1 cellular context compared by ENCODE assay signal in genomic region chr11:69027704-69028372, GRCh38.
TF ChIP-seq lines count a peak whose summit lies in the region.

No MANE protein-coding gene starts in this region.

TF ChIP-seq in HepG2, 621 proteins besides CTCF, POLR2A, EP300 and RAD21 (continued from another document and continues in another):
- TF ChIP-seq ELK4 (CRISPR knock-in tag; IDR thresholded peaks at IDR 0.05; ENCODE audit: borderline replicate concordance): no peak
- no peak for TF ChIP-seq ZFP36L2 (CRISPR knock-in tag; IDR thresholded peaks at IDR 0.05)
- TF ChIP-seq, protein P1, sequence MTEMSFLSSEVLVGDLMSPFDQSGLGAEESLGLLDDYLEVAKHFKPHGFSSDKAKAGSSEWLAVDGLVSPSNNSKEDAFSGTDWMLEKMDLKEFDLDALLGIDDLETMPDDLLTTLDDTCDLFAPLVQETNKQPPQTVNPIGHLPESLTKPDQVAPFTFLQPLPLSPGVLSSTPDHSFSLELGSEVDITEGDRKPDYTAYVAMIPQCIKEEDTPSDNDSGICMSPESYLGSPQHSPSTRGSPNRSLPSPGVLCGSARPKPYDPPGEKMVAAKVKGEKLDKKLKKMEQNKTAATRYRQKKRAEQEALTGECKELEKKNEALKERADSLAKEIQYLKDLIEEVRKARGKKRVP (CRISPR knock-in tag; IDR thresholded peaks at IDR 0.05): peak in 1 of 2 experiments; percentile 72; a peak in 2 of 4 replicates
- TF ChIP-seq, protein P2, sequence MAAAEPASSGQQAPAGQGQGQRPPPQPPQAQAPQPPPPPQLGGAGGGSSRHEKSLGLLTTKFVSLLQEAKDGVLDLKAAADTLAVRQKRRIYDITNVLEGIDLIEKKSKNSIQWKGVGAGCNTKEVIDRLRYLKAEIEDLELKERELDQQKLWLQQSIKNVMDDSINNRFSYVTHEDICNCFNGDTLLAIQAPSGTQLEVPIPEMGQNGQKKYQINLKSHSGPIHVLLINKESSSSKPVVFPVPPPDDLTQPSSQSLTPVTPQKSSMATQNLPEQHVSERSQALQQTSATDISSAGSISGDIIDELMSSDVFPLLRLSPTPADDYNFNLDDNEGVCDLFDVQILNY (CRISPR knock-in tag; conservative IDR thresholded peaks at IDR 0.05): no peak
- TF ChIP-seq, protein P3, sequence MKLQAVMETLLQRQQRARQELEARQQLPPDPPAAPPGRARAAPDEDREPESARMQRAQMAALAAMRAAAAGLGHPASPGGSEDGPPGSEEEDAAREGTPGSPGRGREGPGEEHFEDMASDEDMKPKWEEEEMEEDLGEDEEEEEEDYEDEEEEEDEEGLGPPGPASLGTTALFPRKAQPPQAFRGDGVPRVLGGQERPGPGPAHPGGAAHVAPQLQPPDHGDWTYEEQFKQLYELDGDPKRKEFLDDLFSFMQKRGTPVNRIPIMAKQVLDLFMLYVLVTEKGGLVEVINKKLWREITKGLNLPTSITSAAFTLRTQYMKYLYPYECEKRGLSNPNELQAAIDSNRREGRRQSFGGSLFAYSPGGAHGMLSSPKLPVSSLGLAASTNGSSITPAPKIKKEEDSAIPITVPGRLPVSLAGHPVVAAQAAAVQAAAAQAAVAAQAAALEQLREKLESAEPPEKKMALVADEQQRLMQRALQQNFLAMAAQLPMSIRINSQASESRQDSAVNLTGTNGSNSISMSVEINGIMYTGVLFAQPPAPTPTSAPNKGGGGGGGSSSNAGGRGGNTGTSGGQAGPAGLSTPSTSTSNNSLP (IDR thresholded peaks at IDR 0.05; ENCODE audit: low read depth, low read length): no peak
- TF ChIP-seq ZMYM2 (CRISPR knock-in tag; IDR thresholded peaks at IDR 0.05): no peak
- no peak for TF ChIP-seq ZNF749 (CRISPR knock-in tag; IDR thresholded peaks at IDR 0.05; ENCODE audit: borderline replicate concordance)
- TF ChIP-seq ETV5 (CRISPR knock-in tag; IDR thresholded peaks at IDR 0.05; ENCODE audit: borderline replicate concordance): 0 out of 2 replicates have a peak, but pooled peaks have one; percentile 24
- TF ChIP-seq HNF4A (CRISPR knock-in tag; IDR thresholded peaks at IDR 0.05): peak; percentile 21; the same call in 1 of the 2 replicates
- TF ChIP-seq TEAD3 (CRISPR knock-in tag; optimal IDR thresholded peaks at IDR 0.05; ENCODE audit: borderline replicate concordance): no peak
- peak; percentile 26; the same call in 1 of the 2 replicates for TF ChIP-seq TFE3 (CRISPR knock-in tag; IDR thresholded peaks at IDR 0.05)
- TF ChIP-seq SALL1 (CRISPR knock-in tag; IDR thresholded peaks at IDR 0.05): peak; percentile 45; the same call in 1 of the 2 replicates
- no peak for TF ChIP-seq GABPB1 (CRISPR knock-in tag; IDR thresholded peaks at IDR 0.05)
- no peak for TF ChIP-seq FOXA1 (IDR thresholded peaks at IDR 0.05)
- peak; percentile 59; the same call in 1 of the 2 replicates for TF ChIP-seq FOXA1 (CRISPR knock-in tag; IDR thresholded peaks at IDR 0.05)
- no peak for TF ChIP-seq ZNF256 (CRISPR knock-in tag; conservative IDR thresholded peaks at IDR 0.05)
- TF ChIP-seq THYN1 (CRISPR knock-in tag; IDR thresholded peaks at IDR 0.05; ENCODE audit: borderline replicate concordance, low read depth): no peak
- no peak for TF ChIP-seq CAMTA2 (CRISPR knock-in tag; IDR thresholded peaks at IDR 0.05; ENCODE audit: borderline replicate concordance)
- TF ChIP-seq LCORL (IDR thresholded peaks at IDR 0.05): no peak
- 0 out of 2 replicates have a peak, but pooled peaks have one; percentile 44 for TF ChIP-seq LCORL (CRISPR knock-in tag; IDR thresholded peaks at IDR 0.05)
- no peak for TF ChIP-seq MEIS2 (CRISPR knock-in tag; IDR thresholded peaks at IDR 0.05)
- no peak for TF ChIP-seq KLF13 (CRISPR knock-in tag; IDR thresholded peaks at IDR 0.05)
- TF ChIP-seq SPEN (CRISPR knock-in tag; IDR thresholded peaks at IDR 0.05; ENCODE audit: low read depth): no peak
- no peak for TF ChIP-seq ZNF850 (CRISPR knock-in tag; conservative IDR thresholded peaks at IDR 0.05)
- TF ChIP-seq RORA (CRISPR knock-in tag; IDR thresholded peaks at IDR 0.05): no peak
- TF ChIP-seq SP5 (CRISPR knock-in tag; IDR thresholded peaks at IDR 0.05; ENCODE audit: borderline replicate concordance, low read depth): no peak
- no peak for TF ChIP-seq ZBTB3 (CRISPR knock-in tag; IDR thresholded peaks at IDR 0.05; ENCODE audit: borderline replicate concordance, low read depth)
- TF ChIP-seq ZFP62 (CRISPR knock-in tag; IDR thresholded peaks at IDR 0.05): no peak
- TF ChIP-seq, protein P4, sequence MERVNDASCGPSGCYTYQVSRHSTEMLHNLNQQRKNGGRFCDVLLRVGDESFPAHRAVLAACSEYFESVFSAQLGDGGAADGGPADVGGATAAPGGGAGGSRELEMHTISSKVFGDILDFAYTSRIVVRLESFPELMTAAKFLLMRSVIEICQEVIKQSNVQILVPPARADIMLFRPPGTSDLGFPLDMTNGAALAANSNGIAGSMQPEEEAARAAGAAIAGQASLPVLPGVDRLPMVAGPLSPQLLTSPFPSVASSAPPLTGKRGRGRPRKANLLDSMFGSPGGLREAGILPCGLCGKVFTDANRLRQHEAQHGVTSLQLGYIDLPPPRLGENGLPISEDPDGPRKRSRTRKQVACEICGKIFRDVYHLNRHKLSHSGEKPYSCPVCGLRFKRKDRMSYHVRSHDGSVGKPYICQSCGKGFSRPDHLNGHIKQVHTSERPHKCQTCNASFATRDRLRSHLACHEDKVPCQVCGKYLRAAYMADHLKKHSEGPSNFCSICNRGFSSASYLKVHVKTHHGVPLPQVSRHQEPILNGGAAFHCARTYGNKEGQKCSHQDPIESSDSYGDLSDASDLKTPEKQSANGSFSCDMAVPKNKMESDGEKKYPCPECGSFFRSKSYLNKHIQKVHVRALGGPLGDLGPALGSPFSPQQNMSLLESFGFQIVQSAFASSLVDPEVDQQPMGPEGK (CRISPR knock-in tag; IDR thresholded peaks at IDR 0.05): 0 out of 2 replicates have a peak, but pooled peaks have one; percentile 21
- TF ChIP-seq PHF20 (CRISPR knock-in tag; IDR thresholded peaks at IDR 0.05): no peak
- TF ChIP-seq, protein P5, sequence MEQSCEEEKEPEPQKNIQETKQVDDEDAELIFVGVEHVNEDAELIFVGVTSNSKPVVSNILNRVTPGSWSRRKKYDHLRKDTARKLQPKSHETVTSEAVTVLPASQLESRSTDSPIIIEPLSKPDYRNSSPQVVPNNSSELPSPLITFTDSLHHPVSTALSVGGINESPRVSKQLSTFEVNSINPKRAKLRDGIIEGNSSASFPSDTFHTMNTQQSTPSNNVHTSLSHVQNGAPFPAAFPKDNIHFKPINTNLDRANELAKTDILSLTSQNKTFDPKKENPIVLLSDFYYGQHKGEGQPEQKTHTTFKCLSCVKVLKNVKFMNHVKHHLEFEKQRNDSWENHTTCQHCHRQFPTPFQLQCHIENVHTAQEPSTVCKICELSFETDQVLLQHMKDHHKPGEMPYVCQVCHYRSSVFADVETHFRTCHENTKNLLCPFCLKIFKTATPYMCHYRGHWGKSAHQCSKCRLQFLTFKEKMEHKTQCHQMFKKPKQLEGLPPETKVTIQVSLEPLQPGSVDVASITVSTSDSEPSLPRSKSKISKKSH (CRISPR knock-in tag; IDR thresholded peaks at IDR 0.05; ENCODE audit: borderline replicate concordance): no peak
- no peak for TF ChIP-seq SRSF4 (IDR thresholded peaks at IDR 0.05; ENCODE audit: low read depth, low read length, poor library complexity, severe bottlenecking)
- TF ChIP-seq KLF15 (CRISPR knock-in tag; IDR thresholded peaks at IDR 0.05; ENCODE audit: borderline replicate concordance): no peak
- no peak for TF ChIP-seq SIX4 (CRISPR knock-in tag; IDR thresholded peaks at IDR 0.05)
- TF ChIP-seq, protein P6, sequence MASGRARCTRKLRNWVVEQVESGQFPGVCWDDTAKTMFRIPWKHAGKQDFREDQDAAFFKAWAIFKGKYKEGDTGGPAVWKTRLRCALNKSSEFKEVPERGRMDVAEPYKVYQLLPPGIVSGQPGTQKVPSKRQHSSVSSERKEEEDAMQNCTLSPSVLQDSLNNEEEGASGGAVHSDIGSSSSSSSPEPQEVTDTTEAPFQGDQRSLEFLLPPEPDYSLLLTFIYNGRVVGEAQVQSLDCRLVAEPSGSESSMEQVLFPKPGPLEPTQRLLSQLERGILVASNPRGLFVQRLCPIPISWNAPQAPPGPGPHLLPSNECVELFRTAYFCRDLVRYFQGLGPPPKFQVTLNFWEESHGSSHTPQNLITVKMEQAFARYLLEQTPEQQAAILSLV (CRISPR knock-in tag; IDR thresholded peaks at IDR 0.05; ENCODE audit: borderline replicate concordance): no peak
- no peak for TF ChIP-seq FIP1L1 (IDR thresholded peaks at IDR 0.05; ENCODE audit: borderline replicate concordance, insufficient read depth, low read depth, low read length)
- no peak for TF ChIP-seq POLR2AphosphoS2 (IDR thresholded peaks at IDR 0.05; ENCODE audit: low read depth, low read length)
- no peak for TF ChIP-seq ZNF414 (CRISPR knock-in tag; IDR thresholded peaks at IDR 0.05)
- 0 out of 2 replicates have a peak, but pooled peaks have one; percentile 26 for TF ChIP-seq NR2F2 (IDR thresholded peaks at IDR 0.05; ENCODE audit: borderline replicate concordance, low read depth)
- no peak for TF ChIP-seq HNRNPLL (IDR thresholded peaks at IDR 0.05; ENCODE audit: low read depth, low read length, poor library complexity, severe bottlenecking)
- no peak for TF ChIP-seq NR2C2 (CRISPR knock-in tag; IDR thresholded peaks at IDR 0.05; ENCODE audit: borderline replicate concordance)
- TF ChIP-seq SAP130 (CRISPR knock-in tag; IDR thresholded peaks at IDR 0.05; ENCODE audit: low read depth): 0 out of 2 replicates have a peak, but pooled peaks have one; percentile 19
- peak; percentile 89 for TF ChIP-seq CEBPG (CRISPR knock-in tag; IDR thresholded peaks at IDR 0.05)
- 0 out of 2 replicates have a peak, but pooled peaks have one; percentile 39 for TF ChIP-seq CBX5 (CRISPR knock-in tag; IDR thresholded peaks at IDR 0.05; ENCODE audit: borderline replicate concordance)
- no peak for TF ChIP-seq KLF9 (CRISPR knock-in tag; IDR thresholded peaks at IDR 0.05; ENCODE audit: low read depth)
- no peak for TF ChIP-seq ZNF337 (CRISPR knock-in tag; IDR thresholded peaks at IDR 0.05; ENCODE audit: borderline replicate concordance, low read depth)
- no peak for TF ChIP-seq NFIB (CRISPR knock-in tag; IDR thresholded peaks at IDR 0.05; ENCODE audit: borderline replicate concordance)
- TF ChIP-seq ZNF558 (CRISPR knock-in tag; IDR thresholded peaks at IDR 0.05; ENCODE audit: borderline replicate concordance): no peak
- TF ChIP-seq, protein P7, sequence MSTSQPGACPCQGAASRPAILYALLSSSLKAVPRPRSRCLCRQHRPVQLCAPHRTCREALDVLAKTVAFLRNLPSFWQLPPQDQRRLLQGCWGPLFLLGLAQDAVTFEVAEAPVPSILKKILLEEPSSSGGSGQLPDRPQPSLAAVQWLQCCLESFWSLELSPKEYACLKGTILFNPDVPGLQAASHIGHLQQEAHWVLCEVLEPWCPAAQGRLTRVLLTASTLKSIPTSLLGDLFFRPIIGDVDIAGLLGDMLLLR (CRISPR knock-in tag; IDR thresholded peaks at IDR 0.05): no peak
